ENCODE assay signal across 1 cellular context in the genomic region with DNA sequence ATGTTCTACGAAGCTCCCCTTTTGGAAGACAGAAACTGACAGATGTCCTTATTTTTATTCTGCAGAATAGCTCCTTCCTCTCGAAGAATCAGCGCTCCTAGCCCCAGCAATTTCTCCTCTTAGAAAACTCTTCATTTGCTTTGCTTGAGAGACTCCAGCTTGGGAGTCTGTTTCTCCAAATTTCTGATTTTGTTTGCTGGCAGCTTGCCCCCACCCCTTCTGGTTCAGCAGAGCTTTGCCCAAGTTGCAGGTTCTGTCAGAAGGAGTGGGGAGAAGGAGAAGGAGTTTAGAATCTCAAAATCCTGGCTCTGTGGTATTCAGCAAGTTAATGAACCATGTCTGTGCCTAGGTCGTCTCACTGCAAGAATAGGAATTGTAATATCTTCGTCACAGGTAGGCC.
TF ChIP-seq lines count a peak whose summit lies in the region.

No MANE protein-coding gene starts in this region.

TF ChIP-seq in GM12878, 131 proteins besides CTCF, POLR2A, EP300 and RAD21:
- no peak for TF ChIP-seq HCFC1 (IDR thresholded peaks at IDR 0.05; ENCODE audit: low read length)
- TF ChIP-seq CEBPB (IDR thresholded peaks at IDR 0.05; ENCODE audit: borderline replicate concordance in 1 of 2, low read depth in 2 of 2, low read length in 2 of 2): no peak
- no peak for TF ChIP-seq NR2F1 (conservative IDR thresholded peaks at IDR 0.05)
- TF ChIP-seq, protein P1, sequence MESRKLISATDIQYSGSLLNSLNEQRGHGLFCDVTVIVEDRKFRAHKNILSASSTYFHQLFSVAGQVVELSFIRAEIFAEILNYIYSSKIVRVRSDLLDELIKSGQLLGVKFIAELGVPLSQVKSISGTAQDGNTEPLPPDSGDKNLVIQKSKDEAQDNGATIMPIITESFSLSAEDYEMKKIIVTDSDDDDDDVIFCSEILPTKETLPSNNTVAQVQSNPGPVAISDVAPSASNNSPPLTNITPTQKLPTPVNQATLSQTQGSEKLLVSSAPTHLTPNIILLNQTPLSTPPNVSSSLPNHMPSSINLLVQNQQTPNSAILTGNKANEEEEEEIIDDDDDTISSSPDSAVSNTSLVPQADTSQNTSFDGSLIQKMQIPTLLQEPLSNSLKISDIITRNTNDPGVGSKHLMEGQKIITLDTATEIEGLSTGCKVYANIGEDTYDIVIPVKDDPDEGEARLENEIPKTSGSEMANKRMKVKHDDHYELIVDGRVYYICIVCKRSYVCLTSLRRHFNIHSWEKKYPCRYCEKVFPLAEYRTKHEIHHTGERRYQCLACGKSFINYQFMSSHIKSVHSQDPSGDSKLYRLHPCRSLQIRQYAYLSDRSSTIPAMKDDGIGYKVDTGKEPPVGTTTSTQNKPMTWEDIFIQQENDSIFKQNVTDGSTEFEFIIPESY (IDR thresholded peaks at IDR 0.05): no peak
- TF ChIP-seq ZNF24 (IDR thresholded peaks at IDR 0.05): no peak
- TF ChIP-seq CHD4 (IDR thresholded peaks at IDR 0.05): no peak
TF ChIP-seq in GM12878: peak in this region for 0.
